In genomic region chr17:29273924-29274323, GRCh38 we compare ENCODE assay signal across 1 cellular context.
TF ChIP-seq lines count a peak whose summit lies in the region.

No MANE protein-coding gene starts in this region.

TF ChIP-seq in H1, 55 proteins besides CTCF, POLR2A, EP300 and RAD21:
- TF ChIP-seq HDAC6 (IDR thresholded peaks at IDR 0.05; ENCODE audit: low read depth, low read length): no peak
- no peak for TF ChIP-seq CREB1 (IDR thresholded peaks at IDR 0.05)
- TF ChIP-seq KDM4A (IDR thresholded peaks at IDR 0.05; ENCODE audit: low read depth, low read length, severe bottlenecking): no peak
- TF ChIP-seq GABPA (IDR thresholded peaks at IDR 0.05; ENCODE audit: borderline replicate concordance, insufficient read depth, low read length): no peak
- TF ChIP-seq TAF1 (IDR thresholded peaks at IDR 0.05; ENCODE audit: low read depth, low read length): no peak
- no peak for TF ChIP-seq SIRT6 (IDR thresholded peaks at IDR 0.05; ENCODE audit: low read length)
- no peak for TF ChIP-seq RBBP5 (IDR thresholded peaks at IDR 0.05; ENCODE audit: borderline replicate concordance, low read depth, low read length)
- TF ChIP-seq YY1 (IDR thresholded peaks at IDR 0.05; ENCODE audit: low read depth, low read length): no peak
- TF ChIP-seq TCF12 (IDR thresholded peaks at IDR 0.05; ENCODE audit: low read depth, low read length): no peak
- TF ChIP-seq PHF8 (conservative IDR thresholded peaks at IDR 0.05; ENCODE audit: low read depth, low read length): no peak
- TF ChIP-seq TEAD4 (IDR thresholded peaks at IDR 0.05; ENCODE audit: low read depth, low read length): no peak
- TF ChIP-seq CEBPB (IDR thresholded peaks at IDR 0.05; ENCODE audit: low read depth, low read length): no peak
- TF ChIP-seq EGR1 (IDR thresholded peaks at IDR 0.05; ENCODE audit: borderline replicate concordance, low read depth, low read length): no peak
- TF ChIP-seq POLR2AphosphoS5 (IDR thresholded peaks at IDR 0.05; ENCODE audit: low read depth, low read length): no peak
- no peak for TF ChIP-seq POU5F1 (IDR thresholded peaks at IDR 0.05; ENCODE audit: low read depth, low read length)
- no peak for TF ChIP-seq BCL11A (IDR thresholded peaks at IDR 0.05; ENCODE audit: low read depth in 2 of 2, low read length in 2 of 2)
- no peak for TF ChIP-seq SRF (IDR thresholded peaks at IDR 0.05; ENCODE audit: low read depth, low read length)
